ENCODE assay signal across 9 cellular contexts in the genomic region with DNA sequence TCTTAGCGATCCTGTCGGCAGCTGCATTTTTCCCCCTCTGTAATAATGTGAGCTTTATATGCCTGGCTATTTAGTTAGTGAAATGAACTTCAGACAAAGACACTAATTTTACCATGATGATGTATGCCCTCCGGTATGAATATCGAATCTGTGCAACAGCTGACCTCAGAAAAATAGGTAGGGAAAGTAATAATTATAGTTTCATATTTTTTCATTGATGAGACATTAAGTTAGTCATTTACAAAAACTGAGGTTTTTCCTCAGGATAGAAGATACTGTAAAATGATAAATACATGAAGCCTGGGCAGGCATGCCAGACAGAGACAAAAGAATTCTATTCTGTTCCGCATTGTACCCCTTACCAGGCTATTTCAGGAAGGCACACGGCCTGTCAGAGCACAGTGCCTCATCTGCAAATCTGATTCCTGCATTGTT.
A peak's percentile ranks its signal among the peaks of the same experiment; 100 is the strongest.
DNase-seq lines count a peak whose midpoint lies in the region; ATAC-seq and TF ChIP-seq lines count a peak whose summit lies in the region.
"Had no signal": no experiment of that assay in that cellular context is flagged by ENCODE, and none has a peak within 500 bp of the region (broad histone marks: within the 10 kb centered on the region; RNA-seq: fewer than 3 reads in every experiment).

No MANE protein-coding gene starts in this region.

- BruUV-seq in Calu3 (replicated peaks; lab: Mats Ljungman, UMichigan), result no TSS peak

- H3K4me3 Mint-ChIP-seq in Calu3 (ENCODE audit: low read depth, unreplicated experiment), result peak overlapping the region; percentile 77

- H3K27ac Mint-ChIP-seq in Calu3 (ENCODE audit: unreplicated experiment), result peak overlapping the region; percentile 81

- H3K36me3 Mint-ChIP-seq in Calu3 (ENCODE audit: insufficient read depth, unreplicated experiment), result peaks cover 59% of the 10 kb centered on the region

- H3K9me3 ChIP-seq in adipocyte (ENCODE audit: control insufficient read depth, low read length) (no peaks in the 10 kb centered on the region), mucosa of descending colon (no peaks in the 10 kb centered on the region)

- CTCF ChIA-PET in Calu3 (lab: Charles Lee), result no interaction called here

- no peaks in the 10 kb centered on the region for H3K9me3 Mint-ChIP-seq in Calu3 (ENCODE audit: low read depth, unreplicated experiment)

- H3K9ac ChIP-seq in adipocyte (ENCODE audit: low read length), result peak overlapping the region; percentile 16

- ATAC-seq in left ventricle myocardium superior (peak; percentile 40), mucosa of descending colon (no peak)

- H3K27me3 ChIP-seq in adipocyte (replicated peaks; ENCODE audit: control insufficient read depth, insufficient read depth, low read length), result no peaks in the 10 kb centered on the region

- H3K36me3 ChIP-seq in adipocyte (ENCODE audit: control insufficient read depth, insufficient read depth, low read length, severe bottlenecking) (no peaks in the 10 kb centered on the region), mucosa of descending colon (ENCODE audit: low read depth) (no peaks in the 10 kb centered on the region)

- H3K4me1 Mint-ChIP-seq in Calu3 (ENCODE audit: low read depth, unreplicated experiment), result peaks cover 43% of the 10 kb centered on the region

- no peaks in the 10 kb centered on the region for H3K27me3 Mint-ChIP-seq in Calu3 (ENCODE audit: unreplicated experiment)

- no peak for DNase-seq in Calu3
- peak; percentile 68 for DNase-seq in adipocyte (ENCODE audit: low read depth)
- DNase-seq in left ventricle myocardium superior, result no peak
- DNase-seq in renal cortical epithelial cell (ENCODE audit: low read depth), result peak; percentile 39
- DNase-seq in LoVo (ENCODE audit: low spot score), result no peak
- no peak for DNase-seq in stimulated activated CD4-positive, alpha-beta T cell treated with anti-CD3 and anti-CD28 coated beads, Interleukin-4, amount 100 ng/mL, for 1 hour
- no peak for DNase-seq in NCI-H446 treated with DMSO at 0.1 percent for 48 hours (lab: John Stamatoyannopoulos, UW)
- DNase-seq in mucosa of descending colon, result no peak
- DNase-seq: stimulated activated naive CD4-positive, alpha-beta T cell treated with Interleukin-2 at 50 U/mL for 16 hours had no signal

- H3K4me3 ChIP-seq in adipocyte (ENCODE audit: low read length) (no peak overlapping the region), mucosa of descending colon (no peak overlapping the region)

- intact Hi-C loops in Calu3 (cut with micrococcal nuclease; ENCODE audit: unreplicated experiment) (no loop called here), left ventricle myocardium superior (cut with micrococcal nuclease) (loop anchor here (5.0 kb wide), 1 partner anchor 59 kb away; no protein-coding TSS in a partner anchor), mucosa of descending colon (cut with DNase I, micrococcal nuclease) (no loop called here)

- peaks cover 23% of the 10 kb centered on the region for H3K4me1 ChIP-seq in adipocyte (ENCODE audit: control insufficient read depth, insufficient read depth, low read length)
- peaks cover 51% of the 10 kb centered on the region for H3K4me1 ChIP-seq in mucosa of descending colon (ENCODE audit: low read depth)

- TF ChIP-seq CTCF in Calu3 (IDR thresholded peaks at IDR 0.05; ENCODE audit: unreplicated experiment) (no peak), mucosa of descending colon (IDR thresholded peaks at IDR 0.05) (no peak)

Comparison
In these comparisons a context has a peak if more than half of its experiments do, and no peak if none do; other contexts are left out.
1. DNase-seq: peak in adipocyte (single experiment) and renal cortical epithelial cell (single experiment); none in Calu3 (single experiment), left ventricle myocardium superior (single experiment), LoVo (single experiment), stimulated activated CD4-positive, alpha-beta T cell treated with anti-CD3 and anti-CD28 coated beads, Interleukin-4, amount 100 ng/mL, for 1 hour (single experiment), NCI-H446 treated with DMSO at 0.1 percent for 48 hours (single experiment) and mucosa of descending colon (0 of 3).